In the genomic region with DNA sequence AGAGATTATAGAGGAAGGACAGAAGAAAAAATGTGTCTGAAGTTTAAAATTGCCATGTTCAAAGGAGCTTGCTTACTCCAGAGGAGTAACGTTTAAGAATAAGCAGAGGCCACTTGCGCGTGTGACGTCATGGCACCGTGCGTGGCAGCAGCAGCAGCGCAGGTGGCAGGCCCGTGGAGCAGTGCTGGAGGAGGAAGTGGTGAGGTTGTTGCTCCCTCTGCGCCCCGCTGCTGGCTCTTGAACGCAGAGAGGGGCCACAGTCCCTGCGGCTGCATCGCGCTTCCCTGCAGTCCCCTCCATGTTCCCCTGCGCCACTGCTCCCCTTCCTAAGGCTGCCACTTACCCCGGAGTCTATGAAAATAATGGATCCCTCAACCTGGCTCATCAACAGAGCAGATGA, we compare ENCODE assay signal across 8 cellular contexts. TPM values are rescaled to one million over a fixed set of nuclear protein-coding genes. Genes with fewer than 3 reads are reported as not detected.
A peak's percentile ranks its signal among the peaks of the same experiment; 100 is the strongest.
DNase-seq lines count a peak whose midpoint lies in the region; ATAC-seq and TF ChIP-seq lines count a peak whose summit lies in the region.

No MANE protein-coding gene starts in this region.

- peaks cover 79% of the 10 kb centered on the region for H3K36me3 Mint-ChIP-seq in activated CD4-positive, alpha-beta memory T cell treated with anti-CD3 and anti-CD28 coated beads, Interleukin-2, amount 10 ng/mL, durations not matched to agents 7 days and 5 days (ENCODE audit: low read depth)
- H3K36me3 Mint-ChIP-seq in endodermal cell (ENCODE audit: low read depth) = peaks cover 78% of the 10 kb centered on the region

- H3K4me3 ChIP-seq in endodermal cell (ENCODE audit: low read length) (no peak overlapping the region), MG63 (no peak overlapping the region)

- no peaks in the 10 kb centered on the region for H3K27me3 Mint-ChIP-seq in activated CD4-positive, alpha-beta memory T cell treated with anti-CD3 and anti-CD28 coated beads, Interleukin-2, amount 10 ng/mL, durations not matched to agents 7 days and 5 days
- no peaks in the 10 kb centered on the region for H3K27me3 Mint-ChIP-seq in endodermal cell (ENCODE audit: insufficient read depth)

- TF ChIP-seq CTCF in endodermal cell (conservative IDR thresholded peaks at IDR 0.05) = no peak

- peak; percentile 60 for DNase-seq in CD1c-positive myeloid dendritic cell (ENCODE audit: extremely low spot score)
- peak; percentile 84 for DNase-seq in activated CD4-positive, alpha-beta memory T cell treated with anti-CD3 and anti-CD28 coated beads, Interleukin-2, amount 10 ng/mL, durations not matched to agents 7 days and 5 days
- no peak for DNase-seq in endodermal cell
- DNase-seq in stimulated activated CD4-positive, alpha-beta T cell treated with anti-CD3 and anti-CD28 coated beads, Interleukin-12 subunit alpha, Interleukin-12 subunit beta, amount 100 ng/mL, for 4 hours = peak; percentile 66
- no peak for DNase-seq in NCI-H69 (lab: John Stamatoyannopoulos, UW)
- no peak for DNase-seq in MG63

- no peak for ATAC-seq in GM18520 (IDR thresholded peaks at IDR 0.05; ENCODE audit: unreplicated experiment)
- no peak for ATAC-seq in HG02938 (IDR thresholded peaks at IDR 0.05; ENCODE audit: unreplicated experiment)

- H3K27ac ChIP-seq in endodermal cell (ENCODE audit: low read depth, low read length) = no peak overlapping the region

- H3K36me3 ChIP-seq in endodermal cell (ENCODE audit: control insufficient read depth, insufficient read depth, low read length) (peaks cover 87% of the 10 kb centered on the region), MG63 (peaks cover 68% of the 10 kb centered on the region)

- H3K27me3 ChIP-seq in endodermal cell (ENCODE audit: control insufficient read depth, insufficient read depth, low read length, poor library complexity, severe bottlenecking) (no peaks in the 10 kb centered on the region), MG63 (no peaks in the 10 kb centered on the region)

- H3K9me3 ChIP-seq in endodermal cell (ENCODE audit: control insufficient read depth, low read length) (no peaks in the 10 kb centered on the region), MG63 (0 out of 2 replicates have a peak, but pooled peaks cover 3% of the 10 kb centered on the region)

- no peak overlapping the region for H3K9ac ChIP-seq in endodermal cell (ENCODE audit: extremely low read depth, low read length, poor library complexity, severe bottlenecking)

- peak overlapping the region; percentile 28 for H3K4me3 Mint-ChIP-seq in activated CD4-positive, alpha-beta memory T cell treated with anti-CD3 and anti-CD28 coated beads, Interleukin-2, amount 10 ng/mL, durations not matched to agents 7 days and 5 days
- no peak overlapping the region for H3K4me3 Mint-ChIP-seq in endodermal cell

- peak overlapping the region; percentile 85 for H3K27ac Mint-ChIP-seq in activated CD4-positive, alpha-beta memory T cell treated with anti-CD3 and anti-CD28 coated beads, Interleukin-2, amount 10 ng/mL, durations not matched to agents 7 days and 5 days
- H3K27ac Mint-ChIP-seq in endodermal cell = peak overlapping the region; percentile 62

- 95 to 100% methylated on average over 7 to 16 of the region's 16 CpGs for WGBS in endodermal cell (ENCODE audit: insufficient coverage in 1 of 2, insufficient read length in 1 of 2), 2 experiments

- no peaks in the 10 kb centered on the region for H3K4me1 ChIP-seq in endodermal cell (ENCODE audit: control insufficient read depth, insufficient read depth, low read length)

- POLR2A ChIA-PET in activated CD4-positive, alpha-beta memory T cell treated with anti-CD3 and anti-CD28 coated beads, Interleukin-2, amount 10 ng/mL, durations not matched to agents 7 days and 5 days (lab: Charles Lee) = interaction anchor here (0.6 to 2.3 kb wide), 7 partner anchors 9 to 69 kb away, joined by 3 to 7 read pairs (median 3); a partner anchor contains a TSS

- CTCF ChIA-PET in activated CD4-positive, alpha-beta memory T cell treated with anti-CD3 and anti-CD28 coated beads, Interleukin-2, amount 10 ng/mL, durations not matched to agents 7 days and 5 days (lab: Charles Lee) = interaction anchor here (1.3 to 1.9 kb wide), 2 partner anchors 19 to 146 kb away, joined by 4 read pairs; no protein-coding TSS in a partner anchor

- peaks cover 50% of the 10 kb centered on the region for H3K4me1 Mint-ChIP-seq in activated CD4-positive, alpha-beta memory T cell treated with anti-CD3 and anti-CD28 coated beads, Interleukin-2, amount 10 ng/mL, durations not matched to agents 7 days and 5 days
- peaks cover 3% of the 10 kb centered on the region for H3K4me1 Mint-ChIP-seq in endodermal cell

- no peaks in the 10 kb centered on the region for H3K9me3 Mint-ChIP-seq in activated CD4-positive, alpha-beta memory T cell treated with anti-CD3 and anti-CD28 coated beads, Interleukin-2, amount 10 ng/mL, durations not matched to agents 7 days and 5 days
- H3K9me3 Mint-ChIP-seq in endodermal cell = no peaks in the 10 kb centered on the region

RNA-seq across cellular contexts. Expression of a gene that starts 37.5 kb away (rescaled TPM):
- 100 to 1,000 TPM; 218 to 220 TPM for total RNA-seq in activated CD4-positive, alpha-beta memory T cell treated with anti-CD3 and anti-CD28 coated beads, Interleukin-2, amount 10 ng/mL, durations not matched to agents 7 days and 5 days
- total RNA-seq in endodermal cell = 100 to 1,000 TPM; 299 to 337 TPM
- polyA plus RNA-seq in endodermal cell (2013, experiment 1 of 2) = 320 TPM
- 310 TPM for polyA plus RNA-seq in endodermal cell (2013, experiment 2 of 2)
- total RNA-seq in MG63 (2014; rRNA removed; shearing (Covaris generic); ENCODE audit: low replicate concordance) = 442 and 528 TPM in 2 replicates

Comparison
In these comparisons a context has a peak if more than half of its experiments do, and no peak if none do; other contexts are left out.
1. DNase-seq: peak in CD1c-positive myeloid dendritic cell (single experiment), activated CD4-positive, alpha-beta memory T cell treated with anti-CD3 and anti-CD28 coated beads, Interleukin-2, amount 10 ng/mL, durations not matched to agents 7 days and 5 days (single experiment) and stimulated activated CD4-positive, alpha-beta T cell treated with anti-CD3 and anti-CD28 coated beads, Interleukin-12 subunit alpha, Interleukin-12 subunit beta, amount 100 ng/mL, for 4 hours (single experiment); none in endodermal cell (single experiment), NCI-H69 (single experiment) and MG63 (single experiment).